Comparison of ENCODE assay signal across 9 cellular contexts in the genomic region with DNA sequence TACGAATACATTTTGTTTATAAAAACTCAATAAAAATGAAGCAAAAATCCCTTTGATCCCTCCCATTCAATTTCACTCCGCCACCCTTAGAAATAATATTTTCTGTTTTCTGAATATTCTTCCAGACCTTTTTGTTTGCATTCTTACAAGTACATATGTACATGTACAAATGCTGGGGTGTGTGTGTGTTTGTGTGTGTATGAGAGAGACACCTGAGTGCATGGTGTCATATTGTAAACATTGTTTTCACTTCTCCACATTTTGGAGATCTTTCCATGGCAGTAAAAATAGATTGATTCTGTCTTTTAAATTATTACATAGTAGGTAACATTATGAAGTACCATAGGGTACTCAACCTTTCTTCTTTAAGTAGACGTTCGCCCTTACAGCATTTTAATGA. TPM values are rescaled to one million over a fixed set of nuclear protein-coding genes. Genes with fewer than 3 reads are reported as not detected.
DNase-seq lines count a peak whose midpoint lies in the region; ATAC-seq, FAIRE-seq and TF ChIP-seq lines count a peak whose summit lies in the region.
"Had no signal": no experiment of that assay in that cellular context is flagged by ENCODE, and none has a peak within 500 bp of the region (broad histone marks: within the 10 kb centered on the region; RNA-seq: fewer than 3 reads in every experiment).

No MANE protein-coding gene starts in this region.

- no peaks in the 10 kb centered on the region for H3K27me3 Mint-ChIP-seq in Calu3 (ENCODE audit: unreplicated experiment)

- peak overlapping the region; percentile 80 for H3K4me3 ChIP-seq in NB4 (ENCODE audit: low read depth, low read length)
- H3K4me3 ChIP-seq in neutrophil (ENCODE audit: low read depth in 1 of 2, low read length in 1 of 2), result peak overlapping the region; percentile 92 to 96

- intact Hi-C loops in Calu3 (cut with micrococcal nuclease; ENCODE audit: unreplicated experiment), result loop anchor here (5.0 kb wide), 1 partner anchor 216 kb away; a partner anchor contains a TSS

- CTCF ChIA-PET in Calu3 (lab: Charles Lee), result no interaction called here

- no peak for TF ChIP-seq CTCF in Calu3 (IDR thresholded peaks at IDR 0.05; ENCODE audit: unreplicated experiment)
- no peak for TF ChIP-seq CTCF in NB4 (IDR thresholded peaks at IDR 0.05; ENCODE audit: low read depth, low read length)
- TF ChIP-seq CTCF in neutrophil (IDR thresholded peaks at IDR 0.05), result no peak

- no peaks in the 10 kb centered on the region for H3K9me3 ChIP-seq in neutrophil

- H3K27me3 ChIP-seq in neutrophil, result no peaks in the 10 kb centered on the region

- DNase-seq in Calu3, result no peak
- peak; percentile 17 for DNase-seq in NB4 (ENCODE audit: low read depth)
- peak; percentile 7 for DNase-seq in dermis blood vessel endothelial cell
- no peak for DNase-seq in NCI-H128 (lab: John Stamatoyannopoulos, UW; ENCODE audit: unreplicated experiment)
- DNase-seq in frontal cortex (ENCODE audit: low spot score in 2 of 2), result no peak

- peak overlapping the region; percentile 97 for H3K27ac Mint-ChIP-seq in Calu3 (ENCODE audit: unreplicated experiment)

- no peak for TF ChIP-seq POLR2A in NB4 (IDR thresholded peaks at IDR 0.05; ENCODE audit: extremely low read depth, insufficient read length)

- no peaks in the 10 kb centered on the region for H3K9me3 Mint-ChIP-seq in Calu3 (ENCODE audit: low read depth, unreplicated experiment)

- ATAC-seq in GM21447 (IDR thresholded peaks at IDR 0.05; ENCODE audit: unreplicated experiment), result no peak
- ATAC-seq in HG03469 (IDR thresholded peaks at IDR 0.05; ENCODE audit: unreplicated experiment), result no peak

- FAIRE-seq in frontal cortex (lab: Jason Lieb, UNC), result no peak
- FAIRE-seq: colon had no signal

- H3K4me3 Mint-ChIP-seq in Calu3 (ENCODE audit: low read depth, unreplicated experiment), result peak overlapping the region; percentile 91

- no peak overlapping the region for H3K27ac ChIP-seq in neutrophil

- TSS peak; percentile 46 for BruUV-seq in Calu3 (replicated peaks; lab: Mats Ljungman, UMichigan)

- H3K36me3 ChIP-seq in neutrophil, result no peaks in the 10 kb centered on the region

- H3K36me3 Mint-ChIP-seq in Calu3 (ENCODE audit: insufficient read depth, unreplicated experiment), result peaks cover 50% of the 10 kb centered on the region

- peaks cover 31 to 37% of the 10 kb centered on the region in 2 experiments for H3K4me1 ChIP-seq in neutrophil (ENCODE audit: control insufficient read depth in 1 of 2, insufficient read depth in 1 of 2, low read depth in 1 of 2, low read length in 1 of 2)

- H3K4me1 Mint-ChIP-seq in Calu3 (ENCODE audit: low read depth, unreplicated experiment), result peaks cover 20% of the 10 kb centered on the region

RNA-seq across cellular contexts. Expression of a gene that starts 1.2 kb away (rescaled TPM):
- total RNA-seq in Calu3 (2022) (124 and 126 TPM in 2 replicates), dermis blood vessel endothelial cell (16.2 and 21.6 TPM in 2 replicates), frontal cortex (62.8 TPM)

RNA-seq across cellular contexts. Expression of a gene that starts 1.6 kb away (rescaled TPM):
- 64.0 and 69.1 TPM in 2 replicates for total RNA-seq in Calu3 (2022)
- 54.6 and 79.6 TPM in 2 replicates for total RNA-seq in dermis blood vessel endothelial cell
- total RNA-seq in frontal cortex, result 73.4 TPM

RNA-seq across cellular contexts. Expression of a gene that starts 24.1 kb away (rescaled TPM):
- total RNA-seq in Calu3 (2022) (0.31 and 0.91 TPM in 2 replicates), dermis blood vessel endothelial cell (under 0.01 TPM in 1 of 2 replicates, not detected in the other), frontal cortex (0.41 TPM)

Comparison
In these comparisons a context has a peak if more than half of its experiments do, and no peak if none do; other contexts are left out.
1. DNase-seq: peak in NB4 (single experiment) and dermis blood vessel endothelial cell (single experiment); none in Calu3 (single experiment), NCI-H128 (single experiment) and frontal cortex (0 of 2).